14 cellular contexts compared by ENCODE assay signal in the genomic region with DNA sequence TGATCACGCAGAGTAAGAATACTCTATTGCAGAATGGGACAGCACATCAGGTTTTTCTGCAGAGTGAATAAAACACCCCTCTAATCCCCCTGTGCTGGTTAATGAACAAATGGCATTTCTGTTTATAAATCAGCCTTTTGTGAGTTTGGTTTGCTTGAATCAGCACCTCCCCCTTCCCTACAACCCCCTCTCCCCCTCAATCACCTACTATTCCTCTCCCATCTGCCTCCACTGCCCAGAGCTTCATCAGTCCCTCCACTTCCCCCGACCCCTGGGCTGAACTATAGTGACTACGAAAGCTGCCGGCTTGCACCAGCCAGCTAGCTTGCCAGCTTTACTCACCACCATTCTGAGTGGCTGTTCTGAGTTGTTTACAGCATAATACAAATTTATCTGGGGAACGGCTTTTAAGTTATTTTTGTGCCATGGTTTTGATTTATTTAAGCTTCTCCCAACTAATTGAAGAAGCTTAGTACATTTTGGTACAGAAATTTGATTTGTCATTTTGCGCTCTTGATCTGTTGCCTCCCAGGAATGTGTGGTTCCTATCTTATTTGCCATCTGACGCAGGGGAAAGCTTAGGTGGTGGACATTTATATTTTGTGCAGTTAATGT. TPM values are rescaled to one million over a fixed set of nuclear protein-coding genes. Genes with fewer than 3 reads are reported as not detected.
DNase-seq lines count a peak whose midpoint lies in the region; ATAC-seq and TF ChIP-seq lines count a peak whose summit lies in the region.
"Had no signal": no experiment of that assay in that cellular context is flagged by ENCODE, and none has a peak within 500 bp of the region (broad histone marks: within the 10 kb centered on the region; RNA-seq: fewer than 3 reads in every experiment).

No MANE protein-coding gene starts in this region.

- H3K9me3 Mint-ChIP-seq in neural progenitor cell: peaks cover 4% of the 10 kb centered on the region
- H3K9me3 Mint-ChIP-seq in CD8-positive, alpha-beta T cell: no peaks in the 10 kb centered on the region

- CTCF ChIA-PET in CD8-positive, alpha-beta T cell (lab: Charles Lee): no interaction called here

- peaks cover 9% of the 10 kb centered on the region for H3K4me1 ChIP-seq in neural progenitor cell
- H3K4me1 ChIP-seq in CD8-positive, alpha-beta T cell (ENCODE audit: insufficient read depth, low read length): no peaks in the 10 kb centered on the region
- H3K4me1 ChIP-seq: BLaER1, lower lobe of right lung had no signal

- peaks cover 3% of the 10 kb centered on the region for H3K27me3 Mint-ChIP-seq in neural progenitor cell (ENCODE audit: insufficient read depth, low read depth)
- no peaks in the 10 kb centered on the region for H3K27me3 Mint-ChIP-seq in CD8-positive, alpha-beta T cell (ENCODE audit: low read depth)

- POLR2A ChIA-PET in CD8-positive, alpha-beta T cell (lab: Charles Lee): interaction anchor here (1.2 kb wide), 1 partner anchor 89 kb away, joined by 3 read pairs; a partner anchor contains a TSS

- DNase-seq in AG08396 (ENCODE audit: low spot score) (peak; percentile 28), NCI-H82 treated with DMSO at 0.1 percent for 48 hours (lab: John Stamatoyannopoulos, UW; ENCODE audit: unreplicated experiment) (peak; percentile 73), epithelial cell of prostate (ENCODE audit: low read depth, low spot score) (no peak), neural progenitor cell (ENCODE audit: low spot score) (peak; percentile 51), DMS114 treated with DMSO at 0.1 percent for 48 hours (lab: John Stamatoyannopoulos, UW; ENCODE audit: unreplicated experiment) (no peak), DMS153 (lab: John Stamatoyannopoulos, UW) (no peak), NCI-H1105 (lab: John Stamatoyannopoulos, UW) (no peak)
- no peak for DNase-seq in CD8-positive, alpha-beta T cell
- DNase-seq: activated T-cell treated with anti-CD3 and anti-CD28 coated beads, Interleukin-2, amount 50 U/mL, for 72 hours; brain microvascular endothelial cell; lower lobe of right lung; NCI-H1417 treated with DMSO at 0.1 percent for 48 hours had no signal

- ATAC-seq in CD8-positive, alpha-beta T cell: no peak
- ATAC-seq: activated T-cell treated with anti-CD3 and anti-CD28 coated beads, Interleukin-2, amount 50 U/mL, for 72 hours had no signal

- no peak overlapping the region for H3K27ac Mint-ChIP-seq in neural progenitor cell
- no peak overlapping the region for H3K27ac Mint-ChIP-seq in CD8-positive, alpha-beta T cell
- H3K27ac Mint-ChIP-seq: activated T-cell treated with anti-CD3 and anti-CD28 coated beads, Interleukin-2, amount 50 U/mL, for 72 hours had no signal

- H3K9ac ChIP-seq in neural progenitor cell: no peak overlapping the region
- H3K9ac ChIP-seq: BLaER1 had no signal

- no peaks in the 10 kb centered on the region for H3K79me2 ChIP-seq in neural progenitor cell (ENCODE audit: low read depth)

- TF ChIP-seq CTCF in neural progenitor cell (IDR thresholded peaks at IDR 0.05): no peak
- no peak for TF ChIP-seq CTCF in CD8-positive, alpha-beta T cell (IDR thresholded peaks at IDR 0.05)

- peak overlapping the region; percentile 95 for H2AFZ ChIP-seq in neural progenitor cell (replicated peaks)

- no peaks in the 10 kb centered on the region for H3K36me3 ChIP-seq in neural progenitor cell
- H3K36me3 ChIP-seq in CD8-positive, alpha-beta T cell (ENCODE audit: insufficient read depth, low read length): no peaks in the 10 kb centered on the region
- H3K36me3 ChIP-seq: BLaER1, brain microvascular endothelial cell, lower lobe of right lung had no signal

- H3K4me3 Mint-ChIP-seq in neural progenitor cell: no peak overlapping the region
- no peak overlapping the region for H3K4me3 Mint-ChIP-seq in CD8-positive, alpha-beta T cell
- H3K4me3 Mint-ChIP-seq: activated T-cell treated with anti-CD3 and anti-CD28 coated beads, Interleukin-2, amount 50 U/mL, for 72 hours had no signal

- peak overlapping the region; percentile 27 for H3K4me2 ChIP-seq in neural progenitor cell
- H3K4me2 ChIP-seq: BLaER1 had no signal

- intact Hi-C loops in CD8-positive, alpha-beta T cell (cut with DNase I, micrococcal nuclease): no loop called here

- H3F3A ChIP-seq in neural progenitor cell (ENCODE audit: low read depth): peaks cover 9% of the 10 kb centered on the region

- H3K4me3 ChIP-seq in neural progenitor cell: no peak overlapping the region
- no peak overlapping the region for H3K4me3 ChIP-seq in CD8-positive, alpha-beta T cell (ENCODE audit: low read depth, low read length)
- H3K4me3 ChIP-seq: BLaER1, lower lobe of right lung, skin epidermis had no signal

- H3K27ac ChIP-seq in epithelial cell of prostate (peak overlapping the region; percentile 1), neural progenitor cell (no peak overlapping the region)
- no peak overlapping the region for H3K27ac ChIP-seq in CD8-positive, alpha-beta T cell (ENCODE audit: low read depth, low read length)
- H3K27ac ChIP-seq: BLaER1, brain microvascular endothelial cell, lower lobe of right lung had no signal

- H4K20me1 ChIP-seq in neural progenitor cell (ENCODE audit: low read depth): no peaks in the 10 kb centered on the region
- H4K20me1 ChIP-seq: BLaER1 had no signal

- H3K27me3 ChIP-seq in neural progenitor cell: no peaks in the 10 kb centered on the region
- no peaks in the 10 kb centered on the region for H3K27me3 ChIP-seq in CD8-positive, alpha-beta T cell (ENCODE audit: insufficient read depth, low read length)
- H3K27me3 ChIP-seq: BLaER1, brain microvascular endothelial cell had no signal

- no peaks in the 10 kb centered on the region for H3K9me3 ChIP-seq in neural progenitor cell (ENCODE audit: low read depth)
- H3K9me3 ChIP-seq in CD8-positive, alpha-beta T cell (ENCODE audit: low read length): no peaks in the 10 kb centered on the region
- H3K9me3 ChIP-seq: BLaER1, lower lobe of right lung had no signal

- no peaks in the 10 kb centered on the region for H3K36me3 Mint-ChIP-seq in neural progenitor cell
- H3K36me3 Mint-ChIP-seq in CD8-positive, alpha-beta T cell: no peaks in the 10 kb centered on the region

- peaks cover 24% of the 10 kb centered on the region for H3K4me1 Mint-ChIP-seq in neural progenitor cell
- no peaks in the 10 kb centered on the region for H3K4me1 Mint-ChIP-seq in CD8-positive, alpha-beta T cell (ENCODE audit: low read depth)

RNA-seq across cellular contexts. Expression of a gene that starts 41.8 kb away (rescaled TPM):
- 18.3 and 18.4 TPM in 2 replicates for total RNA-seq in neural progenitor cell (ENCODE audit: low replicate concordance)
- 10 to 100 TPM; 17.2 to 18.6 TPM for total RNA-seq in CD8-positive, alpha-beta T cell

Comparison
In these comparisons a context has a peak if more than half of its experiments do, and no peak if none do; other contexts are left out.
1. DNase-seq: peak in AG08396 (single experiment), NCI-H82 treated with DMSO at 0.1 percent for 48 hours (single experiment) and neural progenitor cell (single experiment); none in epithelial cell of prostate (single experiment), CD8-positive, alpha-beta T cell (0 of 7), DMS114 treated with DMSO at 0.1 percent for 48 hours (single experiment), DMS153 (single experiment) and NCI-H1105 (single experiment).